Comparison of ENCODE assay signal across 1 cellular context in the genomic region with DNA sequence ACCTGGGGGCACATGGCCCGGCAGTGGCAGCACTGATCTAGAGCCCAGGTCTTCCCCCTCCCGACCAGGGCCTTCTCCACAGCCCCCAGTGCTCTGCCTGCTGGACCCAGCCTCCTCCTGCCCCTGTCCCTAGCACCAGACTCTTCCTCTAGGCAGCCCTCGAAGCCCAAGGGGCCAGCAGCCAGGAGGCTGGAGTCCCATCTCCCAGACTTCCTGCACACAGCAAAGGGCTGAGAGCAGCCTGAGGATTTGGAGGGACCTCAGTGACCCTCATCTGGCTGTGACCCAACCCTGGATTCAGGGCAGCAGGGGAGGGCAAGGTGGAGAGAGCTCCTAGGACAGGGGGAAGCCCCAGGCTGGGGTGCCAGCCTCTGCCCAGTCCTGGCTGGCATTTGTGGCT.
TF ChIP-seq lines count a peak whose summit lies in the region.

No MANE protein-coding gene starts in this region.

TF ChIP-seq in H1, 55 proteins besides CTCF, POLR2A, EP300 and RAD21:
- TF ChIP-seq TEAD4 (IDR thresholded peaks at IDR 0.05; ENCODE audit: low read depth, low read length) (no peak), JUN (IDR thresholded peaks at IDR 0.05; ENCODE audit: low read depth, low read length) (no peak), POLR2AphosphoS5 (IDR thresholded peaks at IDR 0.05; ENCODE audit: low read depth, low read length) (no peak), SP4 (IDR thresholded peaks at IDR 0.05; ENCODE audit: low read length) (no peak), CTBP2 (IDR thresholded peaks at IDR 0.05; ENCODE audit: borderline replicate concordance, insufficient read depth, insufficient read length, low read length) (no peak), TAF1 (IDR thresholded peaks at IDR 0.05; ENCODE audit: low read depth, low read length) (no peak), PHF8 (conservative IDR thresholded peaks at IDR 0.05; ENCODE audit: low read depth, low read length) (no peak), TBP (IDR thresholded peaks at IDR 0.05; ENCODE audit: low read depth, low read length) (no peak), CHD2 (IDR thresholded peaks at IDR 0.05; ENCODE audit: low read length) (no peak)
- TF ChIP-seq, protein P1, sequence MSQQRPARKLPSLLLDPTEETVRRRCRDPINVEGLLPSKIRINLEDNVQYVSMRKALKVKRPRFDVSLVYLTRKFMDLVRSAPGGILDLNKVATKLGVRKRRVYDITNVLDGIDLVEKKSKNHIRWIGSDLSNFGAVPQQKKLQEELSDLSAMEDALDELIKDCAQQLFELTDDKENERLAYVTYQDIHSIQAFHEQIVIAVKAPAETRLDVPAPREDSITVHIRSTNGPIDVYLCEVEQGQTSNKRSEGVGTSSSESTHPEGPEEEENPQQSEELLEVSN (IDR thresholded peaks at IDR 0.05), result no peak
- TF ChIP-seq, protein P2, sequence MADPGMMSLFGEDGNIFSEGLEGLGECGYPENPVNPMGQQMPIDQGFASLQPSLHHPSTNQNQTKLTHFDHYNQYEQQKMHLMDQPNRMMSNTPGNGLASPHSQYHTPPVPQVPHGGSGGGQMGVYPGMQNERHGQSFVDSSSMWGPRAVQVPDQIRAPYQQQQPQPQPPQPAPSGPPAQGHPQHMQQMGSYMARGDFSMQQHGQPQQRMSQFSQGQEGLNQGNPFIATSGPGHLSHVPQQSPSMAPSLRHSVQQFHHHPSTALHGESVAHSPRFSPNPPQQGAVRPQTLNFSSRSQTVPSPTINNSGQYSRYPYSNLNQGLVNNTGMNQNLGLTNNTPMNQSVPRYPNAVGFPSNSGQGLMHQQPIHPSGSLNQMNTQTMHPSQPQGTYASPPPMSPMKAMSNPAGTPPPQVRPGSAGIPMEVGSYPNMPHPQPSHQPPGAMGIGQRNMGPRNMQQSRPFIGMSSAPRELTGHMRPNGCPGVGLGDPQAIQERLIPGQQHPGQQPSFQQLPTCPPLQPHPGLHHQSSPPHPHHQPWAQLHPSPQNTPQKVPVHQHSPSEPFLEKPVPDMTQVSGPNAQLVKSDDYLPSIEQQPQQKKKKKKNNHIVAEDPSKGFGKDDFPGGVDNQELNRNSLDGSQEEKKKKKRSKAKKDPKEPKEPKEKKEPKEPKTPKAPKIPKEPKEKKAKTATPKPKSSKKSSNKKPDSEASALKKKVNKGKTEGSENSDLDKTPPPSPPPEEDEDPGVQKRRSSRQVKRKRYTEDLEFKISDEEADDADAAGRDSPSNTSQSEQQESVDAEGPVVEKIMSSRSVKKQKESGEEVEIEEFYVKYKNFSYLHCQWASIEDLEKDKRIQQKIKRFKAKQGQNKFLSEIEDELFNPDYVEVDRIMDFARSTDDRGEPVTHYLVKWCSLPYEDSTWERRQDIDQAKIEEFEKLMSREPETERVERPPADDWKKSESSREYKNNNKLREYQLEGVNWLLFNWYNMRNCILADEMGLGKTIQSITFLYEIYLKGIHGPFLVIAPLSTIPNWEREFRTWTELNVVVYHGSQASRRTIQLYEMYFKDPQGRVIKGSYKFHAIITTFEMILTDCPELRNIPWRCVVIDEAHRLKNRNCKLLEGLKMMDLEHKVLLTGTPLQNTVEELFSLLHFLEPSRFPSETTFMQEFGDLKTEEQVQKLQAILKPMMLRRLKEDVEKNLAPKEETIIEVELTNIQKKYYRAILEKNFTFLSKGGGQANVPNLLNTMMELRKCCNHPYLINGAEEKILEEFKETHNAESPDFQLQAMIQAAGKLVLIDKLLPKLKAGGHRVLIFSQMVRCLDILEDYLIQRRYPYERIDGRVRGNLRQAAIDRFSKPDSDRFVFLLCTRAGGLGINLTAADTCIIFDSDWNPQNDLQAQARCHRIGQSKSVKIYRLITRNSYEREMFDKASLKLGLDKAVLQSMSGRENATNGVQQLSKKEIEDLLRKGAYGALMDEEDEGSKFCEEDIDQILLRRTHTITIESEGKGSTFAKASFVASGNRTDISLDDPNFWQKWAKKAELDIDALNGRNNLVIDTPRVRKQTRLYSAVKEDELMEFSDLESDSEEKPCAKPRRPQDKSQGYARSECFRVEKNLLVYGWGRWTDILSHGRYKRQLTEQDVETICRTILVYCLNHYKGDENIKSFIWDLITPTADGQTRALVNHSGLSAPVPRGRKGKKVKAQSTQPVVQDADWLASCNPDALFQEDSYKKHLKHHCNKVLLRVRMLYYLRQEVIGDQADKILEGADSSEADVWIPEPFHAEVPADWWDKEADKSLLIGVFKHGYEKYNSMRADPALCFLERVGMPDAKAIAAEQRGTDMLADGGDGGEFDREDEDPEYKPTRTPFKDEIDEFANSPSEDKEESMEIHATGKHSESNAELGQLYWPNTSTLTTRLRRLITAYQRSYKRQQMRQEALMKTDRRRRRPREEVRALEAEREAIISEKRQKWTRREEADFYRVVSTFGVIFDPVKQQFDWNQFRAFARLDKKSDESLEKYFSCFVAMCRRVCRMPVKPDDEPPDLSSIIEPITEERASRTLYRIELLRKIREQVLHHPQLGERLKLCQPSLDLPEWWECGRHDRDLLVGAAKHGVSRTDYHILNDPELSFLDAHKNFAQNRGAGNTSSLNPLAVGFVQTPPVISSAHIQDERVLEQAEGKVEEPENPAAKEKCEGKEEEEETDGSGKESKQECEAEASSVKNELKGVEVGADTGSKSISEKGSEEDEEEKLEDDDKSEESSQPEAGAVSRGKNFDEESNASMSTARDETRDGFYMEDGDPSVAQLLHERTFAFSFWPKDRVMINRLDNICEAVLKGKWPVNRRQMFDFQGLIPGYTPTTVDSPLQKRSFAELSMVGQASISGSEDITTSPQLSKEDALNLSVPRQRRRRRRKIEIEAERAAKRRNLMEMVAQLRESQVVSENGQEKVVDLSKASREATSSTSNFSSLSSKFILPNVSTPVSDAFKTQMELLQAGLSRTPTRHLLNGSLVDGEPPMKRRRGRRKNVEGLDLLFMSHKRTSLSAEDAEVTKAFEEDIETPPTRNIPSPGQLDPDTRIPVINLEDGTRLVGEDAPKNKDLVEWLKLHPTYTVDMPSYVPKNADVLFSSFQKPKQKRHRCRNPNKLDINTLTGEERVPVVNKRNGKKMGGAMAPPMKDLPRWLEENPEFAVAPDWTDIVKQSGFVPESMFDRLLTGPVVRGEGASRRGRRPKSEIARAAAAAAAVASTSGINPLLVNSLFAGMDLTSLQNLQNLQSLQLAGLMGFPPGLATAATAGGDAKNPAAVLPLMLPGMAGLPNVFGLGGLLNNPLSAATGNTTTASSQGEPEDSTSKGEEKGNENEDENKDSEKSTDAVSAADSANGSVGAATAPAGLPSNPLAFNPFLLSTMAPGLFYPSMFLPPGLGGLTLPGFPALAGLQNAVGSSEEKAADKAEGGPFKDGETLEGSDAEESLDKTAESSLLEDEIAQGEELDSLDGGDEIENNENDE (IDR thresholded peaks at IDR 0.05; ENCODE audit: insufficient replicate concordance, low read length), result no peak
